ENCODE assay signal across 10 cellular contexts in genomic region chr19:29596885-29597525, GRCh38. TPM values are rescaled to one million over a fixed set of nuclear protein-coding genes. Genes with fewer than 3 reads are reported as not detected.
DNase-seq lines count a peak whose midpoint lies in the region; TF ChIP-seq lines count a peak whose summit lies in the region.
"Had no signal": no experiment of that assay in that cellular context is flagged by ENCODE, and none has a peak within 500 bp of the region (broad histone marks: within the 10 kb centered on the region; RNA-seq: fewer than 3 reads in every experiment).

No MANE protein-coding gene starts in this region.

- no peaks in the 10 kb centered on the region for H3K79me2 ChIP-seq in neural progenitor cell (ENCODE audit: low read depth)

- no peak overlapping the region for H3K27ac Mint-ChIP-seq in neural progenitor cell
- H3K27ac Mint-ChIP-seq in activated T-helper 1 cell treated with anti-CD3 and anti-CD28 coated beads, Interleukin-12 subunit alpha, Interleukin-12 subunit beta, Interleukin-2, Interleukin-4 antibody, amounts not matched to agents 30 ng/mL and 10 ng/mL and 1 ng/mL, durations not matched to agents 14 hours and 24 hours and 36 hours = no peak overlapping the region
- H3K27ac Mint-ChIP-seq: activated naive CD8-positive, alpha-beta T cell had no signal

- H3K4me2 ChIP-seq in neural progenitor cell = no peak overlapping the region

- intact Hi-C loops in activated T-helper 1 cell treated with anti-CD3 and anti-CD28 coated beads, Interleukin-12 subunit alpha, Interleukin-12 subunit beta, Interleukin-2, Interleukin-4 antibody, amounts not matched to agents 30 ng/mL and 10 ng/mL and 1 ng/mL, durations not matched to agents 14 hours and 24 hours and 36 hours (cut with micrococcal nuclease) = loop anchor here (5.0 to 10.0 kb wide), 2 partner anchors 130 to 862 kb away; no protein-coding TSS in a partner anchor

- H3K9me3 ChIP-seq in neural progenitor cell (ENCODE audit: low read depth) = no peaks in the 10 kb centered on the region

- no peaks in the 10 kb centered on the region for H3K36me3 ChIP-seq in neural progenitor cell

- peak; percentile 40 for TF ChIP-seq CTCF in GM10266 (IDR thresholded peaks at IDR 0.05; ENCODE audit: control insufficient read depth, insufficient read depth, low read depth, missing control alignments)
- peak; percentile 22 for TF ChIP-seq CTCF in astrocyte of the spinal cord (IDR thresholded peaks at IDR 0.05; ENCODE audit: low read depth, low read length)
- peak; percentile 67 for TF ChIP-seq CTCF in neural progenitor cell (IDR thresholded peaks at IDR 0.05)

- H3K27me3 ChIP-seq in neural progenitor cell = peaks cover 41% of the 10 kb centered on the region

- H3K9ac ChIP-seq in neural progenitor cell = no peak overlapping the region

- in situ Hi-C loops in astrocyte of the spinal cord (cut with HindIII; ENCODE audit: low sequenced_read_pairs) = no loop called here

- peaks cover 18% of the 10 kb centered on the region for H3K27me3 Mint-ChIP-seq in neural progenitor cell (ENCODE audit: insufficient read depth, low read depth)
- H3K27me3 Mint-ChIP-seq in activated T-helper 1 cell treated with anti-CD3 and anti-CD28 coated beads, Interleukin-12 subunit alpha, Interleukin-12 subunit beta, Interleukin-2, Interleukin-4 antibody, amounts not matched to agents 30 ng/mL and 10 ng/mL and 1 ng/mL, durations not matched to agents 14 hours and 24 hours and 36 hours (ENCODE audit: insufficient read depth) = peaks cover 20% of the 10 kb centered on the region

- H3K9me3 Mint-ChIP-seq in neural progenitor cell = no peaks in the 10 kb centered on the region
- H3K9me3 Mint-ChIP-seq in activated T-helper 1 cell treated with anti-CD3 and anti-CD28 coated beads, Interleukin-12 subunit alpha, Interleukin-12 subunit beta, Interleukin-2, Interleukin-4 antibody, amounts not matched to agents 30 ng/mL and 10 ng/mL and 1 ng/mL, durations not matched to agents 14 hours and 24 hours and 36 hours = no peaks in the 10 kb centered on the region

- no peak overlapping the region for H3K4me3 ChIP-seq in astrocyte of the spinal cord (ENCODE audit: low read depth, low read length)
- no peak overlapping the region for H3K4me3 ChIP-seq in neural progenitor cell

- peaks cover 5% of the 10 kb centered on the region for H3F3A ChIP-seq in neural progenitor cell (ENCODE audit: low read depth)

- DNase-seq in GM10266 (ENCODE audit: extremely low spot score) (no peak), NCI-H2029 treated with DMSO at 0.1 percent for 48 hours (lab: John Stamatoyannopoulos, UW) (peak; percentile 93), astrocyte of the spinal cord (ENCODE audit: low read depth, low spot score) (peak; percentile 6), neural progenitor cell (ENCODE audit: low spot score) (peak; percentile 59), activated T-cell treated with anti-CD3 and anti-CD28 coated beads for 4 hours (no peak), UCSD-AML1 (lab: John Stamatoyannopoulos, UW; ENCODE audit: unreplicated experiment) (no peak)
- no peak for DNase-seq in activated T-helper 1 cell treated with anti-CD3 and anti-CD28 coated beads, Interleukin-12 subunit alpha, Interleukin-12 subunit beta, Interleukin-2, Interleukin-4 antibody, amounts not matched to agents 30 ng/mL and 10 ng/mL and 1 ng/mL, durations not matched to agents 14 hours and 24 hours and 36 hours (ENCODE audit: low spot score)
- DNase-seq: left cardiac atrium, RPMI8226 had no signal

- peaks cover 17% of the 10 kb centered on the region for H3K4me1 Mint-ChIP-seq in neural progenitor cell
- H3K4me1 Mint-ChIP-seq in activated T-helper 1 cell treated with anti-CD3 and anti-CD28 coated beads, Interleukin-12 subunit alpha, Interleukin-12 subunit beta, Interleukin-2, Interleukin-4 antibody, amounts not matched to agents 30 ng/mL and 10 ng/mL and 1 ng/mL, durations not matched to agents 14 hours and 24 hours and 36 hours (ENCODE audit: low read depth) = no peaks in the 10 kb centered on the region

- H3K36me3 Mint-ChIP-seq in neural progenitor cell = no peaks in the 10 kb centered on the region
- H3K36me3 Mint-ChIP-seq in activated T-helper 1 cell treated with anti-CD3 and anti-CD28 coated beads, Interleukin-12 subunit alpha, Interleukin-12 subunit beta, Interleukin-2, Interleukin-4 antibody, amounts not matched to agents 30 ng/mL and 10 ng/mL and 1 ng/mL, durations not matched to agents 14 hours and 24 hours and 36 hours (ENCODE audit: low read depth) = no peaks in the 10 kb centered on the region
- H3K36me3 Mint-ChIP-seq: activated naive CD8-positive, alpha-beta T cell had no signal

- no peak overlapping the region for H3K4me3 Mint-ChIP-seq in neural progenitor cell
- no peak overlapping the region for H3K4me3 Mint-ChIP-seq in activated T-helper 1 cell treated with anti-CD3 and anti-CD28 coated beads, Interleukin-12 subunit alpha, Interleukin-12 subunit beta, Interleukin-2, Interleukin-4 antibody, amounts not matched to agents 30 ng/mL and 10 ng/mL and 1 ng/mL, durations not matched to agents 14 hours and 24 hours and 36 hours
- H3K4me3 Mint-ChIP-seq: activated naive CD8-positive, alpha-beta T cell had no signal

- no peak overlapping the region for H3K27ac ChIP-seq in neural progenitor cell

- no peak overlapping the region for H2AFZ ChIP-seq in neural progenitor cell (replicated peaks)

- no peaks in the 10 kb centered on the region for H4K20me1 ChIP-seq in neural progenitor cell (ENCODE audit: low read depth)

- peaks cover 12% of the 10 kb centered on the region for H3K4me1 ChIP-seq in neural progenitor cell

RNA-seq across cellular contexts. Expression of gene POP4, which starts 9.1 kb away (rescaled TPM):
- 41.0 and 77.8 TPM in 2 replicates for total RNA-seq in neural progenitor cell (ENCODE audit: low replicate concordance)
- total RNA-seq in activated T-helper 1 cell treated with anti-CD3 and anti-CD28 coated beads, Interleukin-12 subunit alpha, Interleukin-12 subunit beta, Interleukin-2, Interleukin-4 antibody, amounts not matched to agents 30 ng/mL and 10 ng/mL and 1 ng/mL, durations not matched to agents 14 hours and 24 hours and 36 hours = 115 and 119 TPM in 2 replicates

Comparison
In these comparisons a context has a peak if more than half of its experiments do, and no peak if none do; other contexts are left out.
1. DNase-seq: peak in NCI-H2029 treated with DMSO at 0.1 percent for 48 hours (single experiment), astrocyte of the spinal cord (single experiment) and neural progenitor cell (single experiment); none in GM10266 (single experiment), activated T-cell treated with anti-CD3 and anti-CD28 coated beads for 4 hours (single experiment), UCSD-AML1 (single experiment) and activated T-helper 1 cell treated with anti-CD3 and anti-CD28 coated beads, Interleukin-12 subunit alpha, Interleukin-12 subunit beta, Interleukin-2, Interleukin-4 antibody, amounts not matched to agents 30 ng/mL and 10 ng/mL and 1 ng/mL, durations not matched to agents 14 hours and 24 hours and 36 hours (single experiment).
2. Peak in every context shown above with its lines, with median percentiles within 50 percentile points of each other: CTCF ChIP-seq.